Comparison of ENCODE assay signal across 23 cellular contexts in the genomic region with DNA sequence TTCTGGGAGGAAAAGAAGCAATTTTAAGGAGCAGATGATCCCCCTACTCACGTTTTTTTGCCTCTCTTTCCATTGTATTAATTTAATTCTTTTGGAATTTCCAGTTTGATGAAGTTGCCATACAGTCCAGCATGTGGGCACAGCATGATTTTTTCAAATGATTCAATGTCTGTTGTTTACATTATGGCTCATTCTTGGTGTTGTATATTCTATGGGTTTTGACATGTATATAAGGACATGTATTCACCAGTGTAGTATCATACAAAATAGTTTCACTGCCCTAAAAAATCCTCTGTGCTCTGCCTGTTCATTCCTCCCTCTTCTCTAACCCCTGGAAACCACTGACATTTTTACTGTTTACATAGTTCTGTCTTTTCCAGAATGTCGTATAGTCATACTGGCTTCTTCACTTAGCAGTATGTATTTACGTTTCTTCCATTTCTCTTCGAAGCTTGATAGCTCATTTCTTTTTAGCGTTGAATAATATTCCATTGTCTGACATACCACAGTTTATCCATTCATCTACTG.
"Had no signal": no experiment of that assay in that cellular context is flagged by ENCODE, and none has a peak within 500 bp of the region (broad histone marks: within the 10 kb centered on the region; RNA-seq: fewer than 3 reads in every experiment).

No MANE protein-coding gene starts in this region.

- H3K4me1 ChIP-seq: esophagus squamous epithelium, gastrocnemius medialis, lower lobe of right lung, psoas muscle, sigmoid colon, spleen, testis, tibial artery had no signal

- H3K27me3 ChIP-seq: dorsolateral prefrontal cortex, esophagus squamous epithelium, gastrocnemius medialis, ovary, sigmoid colon, spleen, testis, tibial artery had no signal

- H3K27ac ChIP-seq: dorsolateral prefrontal cortex, esophagus squamous epithelium, gastrocnemius medialis, lower lobe of right lung, ovary, psoas muscle, sigmoid colon, spleen, testis, tibial artery had no signal

- FAIRE-seq: colon, keratinocyte had no signal

- H3K36me3 ChIP-seq: ovary had no signal

- DNase-seq: dorsolateral prefrontal cortex; effector CD4-positive, alpha-beta T cell; esophagus squamous epithelium; gastrocnemius medialis; head of caudate nucleus; left ventricle myocardium superior; lower lobe of right lung; natural killer cell; occipital lobe; ovary; posterior cingulate gyrus; psoas muscle; right cardiac atrium; sigmoid colon; spleen; stimulated activated CD4-positive, alpha-beta T cell treated with anti-CD3 and anti-CD28 coated beads, Interleukin-4, amount 100 ng/mL, for 4 hours; stimulated activated naive CD8-positive, alpha-beta T cell treated with anti-CD3 and anti-CD28 coated beads, Interleukin-15, Interleukin-2, amounts not matched to agents 100 U/mL and 50 U/mL, for 24 hours; substantia nigra; testis; tibial artery had no signal

- ATAC-seq: gastrocnemius medialis; left ventricle myocardium superior; lower lobe of right lung; natural killer cell; psoas muscle; right cardiac atrium; stimulated activated memory B cell treated with anti-CD40 and anti-IgM and Interleukin-4, amounts not matched to agents 10 μg/mL and 1 μg/mL and 100 μg/mL, for 72 hours; stimulated activated naive CD8-positive, alpha-beta T cell treated with anti-CD3 and anti-CD28 coated beads, Interleukin-15, Interleukin-2, amounts not matched to agents 100 U/mL and 50 U/mL, for 24 hours had no signal

- H3K9me3 ChIP-seq: esophagus squamous epithelium, gastrocnemius medialis, lower lobe of right lung, ovary, psoas muscle, sigmoid colon, spleen, testis, tibial artery had no signal

- H3K4me3 ChIP-seq: dorsolateral prefrontal cortex, esophagus squamous epithelium, gastrocnemius medialis, lower lobe of right lung, ovary, psoas muscle, sigmoid colon, spleen, testis, tibial artery had no signal
